ENCODE assay signal across 8 cellular contexts in genomic region chr3:185943363-185944106, GRCh38. TPM values are rescaled to one million over a fixed set of nuclear protein-coding genes. Genes with fewer than 3 reads are reported as not detected.
DNase-seq lines count a peak whose midpoint lies in the region; ATAC-seq and TF ChIP-seq lines count a peak whose summit lies in the region.

No MANE protein-coding gene starts in this region.

- peak overlapping the region; percentile 72 for H2AFZ ChIP-seq in KMS-11 (ENCODE audit: low read depth)
- peak overlapping the region; percentile 27 for H2AFZ ChIP-seq in neuron (ENCODE audit: low read depth, low read length)

- TF ChIP-seq POLR2A in Peyer's patch (IDR thresholded peaks at IDR 0.05): no peak

- H3K9ac ChIP-seq in KMS-11: peak overlapping the region; percentile 23; the same call in 1 of the 2 replicates
- H3K9ac ChIP-seq in subcutaneous abdominal adipose tissue (ENCODE audit: low read length in 5 of 5): peak overlapping the region in 2 of 5 donors; percentile 44 to 49

- H4K20me1 ChIP-seq in KMS-11 (ENCODE audit: insufficient read depth): no peaks in the 10 kb centered on the region

- H3K4me1 ChIP-seq in KMS-11 (ENCODE audit: low read depth, poor library complexity, severe bottlenecking) (peaks cover 18% of the 10 kb centered on the region), Peyer's patch (peaks cover 0 to 4% (median 2%) of the 10 kb centered on the region in 4 donors), neuron (ENCODE audit: insufficient read depth, low read length) (peaks cover 6% of the 10 kb centered on the region), subcutaneous abdominal adipose tissue (ENCODE audit: control insufficient read depth in 5 of 5, insufficient read depth in 5 of 5, low read length in 5 of 5) (peaks cover 2 to 9% (median 8%) of the 10 kb centered on the region in 5 donors)

- no peaks in the 10 kb centered on the region for H3K36me3 ChIP-seq in KMS-11 (ENCODE audit: insufficient read depth)
- H3K36me3 ChIP-seq in Peyer's patch: no peaks in the 10 kb centered on the region
- no peaks in the 10 kb centered on the region for H3K36me3 ChIP-seq in neuron (ENCODE audit: insufficient read depth, low read length)
- H3K36me3 ChIP-seq in subcutaneous abdominal adipose tissue (ENCODE audit: control insufficient read depth in 5 of 5, insufficient read depth in 5 of 5, low read length in 5 of 5): no peaks in the 10 kb centered on the region

- peak overlapping the region; percentile 46 for H3K27ac ChIP-seq in KMS-11
- peak overlapping the region in 1 of 4 donors; percentile 3 for H3K27ac ChIP-seq in Peyer's patch
- peak overlapping the region; percentile 61 for H3K27ac ChIP-seq in subcutaneous abdominal adipose tissue (ENCODE audit: low read depth, low read length)

- ATAC-seq in GM21786 (IDR thresholded peaks at IDR 0.05; ENCODE audit: unreplicated experiment): peak; percentile 96

- no peaks in the 10 kb centered on the region for H3K27me3 ChIP-seq in KMS-11 (ENCODE audit: insufficient read depth, low read depth)
- H3K27me3 ChIP-seq in Peyer's patch: no peaks in the 10 kb centered on the region
- no peaks in the 10 kb centered on the region for H3K27me3 ChIP-seq in neuron (ENCODE audit: insufficient read depth, low read length)
- H3K27me3 ChIP-seq in subcutaneous abdominal adipose tissue (ENCODE audit: control insufficient read depth in 5 of 5, insufficient read depth in 4 of 5, low read length in 5 of 5): no peaks in the 10 kb centered on the region

- peak; percentile 99 for TF ChIP-seq CTCF in KMS-11 (conservative IDR thresholded peaks at IDR 0.05; ENCODE audit: low read depth, low read length)
- peak; percentile 87 to 99 (median 96) for TF ChIP-seq CTCF in Peyer's patch (IDR thresholded peaks at IDR 0.05)
- no peak for TF ChIP-seq CTCF in fibroblast of pulmonary artery (IDR thresholded peaks at IDR 0.05; ENCODE audit: low read length, missing control alignments)

- no peaks in the 10 kb centered on the region for H3K9me3 ChIP-seq in Peyer's patch
- H3K9me3 ChIP-seq in neuron (ENCODE audit: low read length): no peaks in the 10 kb centered on the region
- H3K9me3 ChIP-seq in subcutaneous abdominal adipose tissue (ENCODE audit: control insufficient read depth in 5 of 5, low read length in 5 of 5): no peaks in the 10 kb centered on the region

- no peaks in the 10 kb centered on the region; the same call in 1 of the 2 replicates for H3K79me2 ChIP-seq in KMS-11 (ENCODE audit: insufficient read depth, low read depth)

- DNase-seq in Daoy (ENCODE audit: low read depth): peak; percentile 80
- peak; percentile 83 to 96 (median 91) for DNase-seq in Peyer's patch
- peak; percentile 72 to 76 for DNase-seq in activated T-helper 1 cell treated with anti-CD3 and anti-CD28 coated beads, Interleukin-2, amount 50 U/mL, for 16 hours (ENCODE audit: low read depth in 1 of 2, low spot score in 1 of 2)
- DNase-seq in fibroblast of pulmonary artery (ENCODE audit: low read depth): peak; percentile 84

- peak overlapping the region; percentile 65 for H3K4me2 ChIP-seq in KMS-11

- H3K4me3 ChIP-seq in KMS-11 (IDR thresholded peaks at IDR 0.05; ENCODE audit: insufficient read depth, low read depth, low read length) (no peak overlapping the region), Peyer's patch (no peak overlapping the region), fibroblast of pulmonary artery (replicated peaks; ENCODE audit: low read depth, low read length) (peak overlapping the region; percentile 10), neuron (ENCODE audit: low read length) (peak overlapping the region; percentile 23), subcutaneous abdominal adipose tissue (ENCODE audit: low read depth in 1 of 5, low read length in 5 of 5) (peak overlapping the region; percentile 54 to 74 (median 60))

RNA-seq across cellular contexts. Expression of gene TRA2B, which starts 5.7 kb away (rescaled TPM):
- 296 and 408 TPM in 2 replicates for total RNA-seq in Daoy (2014; rRNA removed; shearing (Covaris generic))
- total RNA-seq in Peyer's patch: 100 to 1,000 TPM; 117 to 217 (median 144) TPM

Comparison
In these comparisons a context has a peak if more than half of its experiments do, and no peak if none do; other contexts are left out.
1. H3K4me3 ChIP-seq: peak in fibroblast of pulmonary artery (single experiment), neuron (single experiment) and subcutaneous abdominal adipose tissue (5 of 5); none in KMS-11 (single experiment) and Peyer's patch (0 of 4).
2. Peak in every context shown above with its lines, with median percentiles within 50 percentile points of each other: DNase-seq.